In genomic region chr5:57302164-57302563, GRCh38 we compare ENCODE assay signal across 8 cellular contexts.
A peak's percentile ranks its signal among the peaks of the same experiment; 100 is the strongest.
DNase-seq lines count a peak whose midpoint lies in the region; ATAC-seq, FAIRE-seq and TF ChIP-seq lines count a peak whose summit lies in the region.

No MANE protein-coding gene starts in this region.

- TF ChIP-seq POLR2A in A549 (IDR thresholded peaks at IDR 0.05; ENCODE audit: low read length) (no peak), prostate gland (IDR thresholded peaks at IDR 0.05) (no peak)

- TF ChIP-seq RAD21 in A549 (conservative IDR thresholded peaks at IDR 0.05 in 1 of 2, IDR thresholded peaks at IDR 0.05 in 1 of 2) = peak; percentile 36 to 38

- 61% methylated on average over 6 of the region's 6 CpGs for WGBS in A549 (ENCODE audit: missing lambda C conversion rate)
- WGBS in prostate gland = 58% methylated on average over 6 of the region's 6 CpGs

- POLR2A ChIA-PET in A549 (lab: Yijun Ruan, JAX) = interaction anchor here (0.8 kb wide), 1 partner anchor 1157 kb away, joined by 3 read pairs; no protein-coding TSS in a partner anchor
- POLR2A ChIA-PET in Panc1 (lab: Charles Lee) = no interaction called here

- H3K4me1 ChIP-seq in A549 = peaks cover 18% of the 10 kb centered on the region
- H3K4me1 ChIP-seq in Panc1 (ENCODE audit: control insufficient read depth, insufficient read depth, low read length) = peaks cover 5% of the 10 kb centered on the region
- H3K4me1 ChIP-seq in prostate gland (replicated peaks) = no peaks in the 10 kb centered on the region

- peak in 1 of 2 experiments; percentile 62 for DNase-seq in A549 (ENCODE audit: low read depth in 1 of 2, low spot score in 1 of 2)
- no peak for DNase-seq in Panc1 (ENCODE audit: low read depth, low spot score)
- peak; percentile 44 for DNase-seq in epithelial cell of prostate (ENCODE audit: low read depth, low spot score)
- DNase-seq in cerebellum (ENCODE audit: low spot score) = no peak
- DNase-seq in prostate gland (ENCODE audit: low spot score) = no peak

- no peak for ATAC-seq in A549
- ATAC-seq in GM21717 (IDR thresholded peaks at IDR 0.05; ENCODE audit: unreplicated experiment) = peak; percentile 41
- no peak for ATAC-seq in Panc1
- ATAC-seq in HG03139 (IDR thresholded peaks at IDR 0.05; ENCODE audit: unreplicated experiment) = no peak
- no peak for ATAC-seq in HG02840 (IDR thresholded peaks at IDR 0.05; ENCODE audit: low FRiP score, unreplicated experiment)

- 0 out of 3 replicates have a peak overlapping the region, but pooled peaks have one; percentile 17 for H3K4me2 ChIP-seq in A549

- intact Hi-C loops in Panc1 (cut with micrococcal nuclease; ENCODE audit: unreplicated experiment) (no loop called here), prostate gland (cut with DNase I) (loop anchor here (10.0 kb wide), 1 partner anchor 583 kb away; no protein-coding TSS in a partner anchor)

- TF ChIP-seq EP300 in A549 (IDR thresholded peaks at IDR 0.05) = no peak

- BruUV-seq in Panc1 (replicated peaks; lab: Mats Ljungman, UMichigan) = no TSS peak

- TF ChIP-seq CTCF in A549 (IDR thresholded peaks at IDR 0.05) = peak; percentile 33; the same call in 2 of the 3 replicates
- peak; percentile 28 for TF ChIP-seq CTCF in Panc1 (IDR thresholded peaks at IDR 0.05)
- no peak for TF ChIP-seq CTCF in prostate gland (IDR thresholded peaks at IDR 0.05)

- CTCF ChIA-PET in A549 (lab: Yijun Ruan, JAX) = interaction anchor here (1.0 to 2.5 kb wide), 8 partner anchors 11 to 1159 kb away, joined by 3 to 12 read pairs (median 6); no protein-coding TSS in a partner anchor
- CTCF ChIA-PET in Panc1 (lab: Charles Lee) = interaction anchor here (0.6 kb wide), 1 partner anchor 197 kb away, joined by 3 read pairs; no protein-coding TSS in a partner anchor

- H3K36me3 ChIP-seq in Panc1 (ENCODE audit: control insufficient read depth, insufficient read depth, low read length) = no peaks in the 10 kb centered on the region
- no peaks in the 10 kb centered on the region for H3K36me3 ChIP-seq in prostate gland

- no peaks in the 10 kb centered on the region for H3K27me3 ChIP-seq in Panc1 (ENCODE audit: control insufficient read depth, insufficient read depth, low read length)
- no peaks in the 10 kb centered on the region for H3K27me3 ChIP-seq in prostate gland (replicated peaks; ENCODE audit: insufficient read depth)

- H3K4me3 ChIP-seq in A549 = no peak overlapping the region
- no peak overlapping the region for H3K4me3 ChIP-seq in Panc1 (ENCODE audit: low read depth in 2 of 2, low read length in 2 of 2)
- H3K4me3 ChIP-seq in prostate gland = no peak overlapping the region

- in situ Hi-C loops in Panc1 (cut with HindIII; ENCODE audit: low pct_unique_long_range_greater_than_20kb, low sequenced_read_pairs) = no loop called here

- H3K9me3 ChIP-seq in A549 (peaks cover 7% of the 10 kb centered on the region; the same call in 2 of the 3 replicates), Panc1 (ENCODE audit: control insufficient read depth, insufficient read depth, low read depth, low read length) (peaks cover 14% of the 10 kb centered on the region; the same call in 1 of the 2 replicates), prostate gland (no peaks in the 10 kb centered on the region)

- peak overlapping the region in 1 of 2 experiments; percentile 19; a peak in 2 of 6 replicates for H3K27ac ChIP-seq in A549
- peak overlapping the region; percentile 36; the same call in 1 of the 2 replicates for H3K27ac ChIP-seq in Panc1 (ENCODE audit: low read length)
- no peak overlapping the region for H3K27ac ChIP-seq in epithelial cell of prostate
- H3K27ac ChIP-seq in prostate gland = no peak overlapping the region

- FAIRE-seq in A549 (lab: Jason Lieb, UNC) = peak; percentile 63

TF ChIP-seq in A549, 52 proteins besides CTCF, POLR2A, EP300 and RAD21:
- TF ChIP-seq E2F6 (IDR thresholded peaks at IDR 0.05; ENCODE audit: borderline replicate concordance, low read depth) = no peak
- TF ChIP-seq FOSL2 (IDR thresholded peaks at IDR 0.05) = no peak; the same call in 1 of the 2 replicates
- peak; percentile 51; the same call in 1 of the 2 replicates for TF ChIP-seq FOSL2 (CRISPR knock-in tag; IDR thresholded peaks at IDR 0.05)
- TF ChIP-seq EHMT2 (IDR thresholded peaks at IDR 0.05; ENCODE audit: low read depth) = no peak
- TF ChIP-seq ELK1 (IDR thresholded peaks at IDR 0.05; ENCODE audit: low read depth, low read length) = no peak
- peak; percentile 34; the same call in 2 of the 3 replicates for TF ChIP-seq SMC3 (IDR thresholded peaks at IDR 0.05)
- 0 out of 2 replicates have a peak, but pooled peaks have one; percentile 19 for TF ChIP-seq JUNB (IDR thresholded peaks at IDR 0.05)
- TF ChIP-seq HMGXB4 (CRISPR knock-in tag; IDR thresholded peaks at IDR 0.05; ENCODE audit: borderline replicate concordance) = no peak
- TF ChIP-seq MYC (IDR thresholded peaks at IDR 0.05; ENCODE audit: borderline replicate concordance, low read length) = no peak
- peak; percentile 28; the same call in 1 of the 2 replicates for TF ChIP-seq GATA3 (IDR thresholded peaks at IDR 0.05; ENCODE audit: borderline replicate concordance)
- TF ChIP-seq CBX8 (IDR thresholded peaks at IDR 0.05) = no peak
- TF ChIP-seq, protein P1, sequence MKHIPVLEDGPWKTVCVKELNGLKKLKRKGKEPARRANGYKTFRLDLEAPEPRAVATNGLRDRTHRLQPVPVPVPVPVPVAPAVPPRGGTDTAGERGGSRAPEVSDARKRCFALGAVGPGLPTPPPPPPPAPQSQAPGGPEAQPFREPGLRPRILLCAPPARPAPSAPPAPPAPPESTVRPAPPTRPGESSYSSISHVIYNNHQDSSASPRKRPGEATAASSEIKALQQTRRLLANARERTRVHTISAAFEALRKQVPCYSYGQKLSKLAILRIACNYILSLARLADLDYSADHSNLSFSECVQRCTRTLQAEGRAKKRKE (CRISPR knock-in tag; IDR thresholded peaks at IDR 0.05; ENCODE audit: low read depth) = no peak
- TF ChIP-seq MAX (IDR thresholded peaks at IDR 0.05) = peak; percentile 36; the same call in 1 of the 2 replicates
- no peak for TF ChIP-seq ZC3H11A (IDR thresholded peaks at IDR 0.05)
- TF ChIP-seq FOXS1 (CRISPR knock-in tag; IDR thresholded peaks at IDR 0.05) = no peak

Comparison
In these comparisons a context has a peak if more than half of its experiments do, and no peak if none do; other contexts are left out.
1. CTCF ChIP-seq: peak in A549 (single experiment) and Panc1 (single experiment); none in prostate gland (0 of 4).